Comparison of ENCODE assay signal across 9 cellular contexts in the genomic region with DNA sequence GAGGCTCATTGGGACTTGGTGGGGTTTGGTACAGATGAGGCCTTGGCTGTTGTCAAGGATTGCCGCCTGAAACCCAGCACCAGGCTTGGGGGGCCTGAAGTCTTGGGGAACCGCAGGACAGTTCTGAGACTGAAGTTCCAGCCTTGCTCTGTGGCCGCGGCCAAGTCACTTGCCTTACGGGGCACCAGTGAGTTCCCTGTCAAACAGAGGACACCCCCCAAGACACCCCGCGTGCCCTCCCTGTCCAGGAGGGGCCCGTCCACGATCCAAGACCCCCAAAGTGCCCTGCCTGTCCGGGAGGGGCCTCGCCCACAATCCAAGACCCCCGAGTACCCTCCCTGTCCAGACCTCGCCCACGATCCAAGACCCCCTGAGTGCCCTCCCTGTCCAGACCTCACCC. TPM values are rescaled to one million over a fixed set of nuclear protein-coding genes. Genes with fewer than 3 reads are reported as not detected.
A peak's percentile ranks its signal among the peaks of the same experiment; 100 is the strongest.
DNase-seq lines count a peak whose midpoint lies in the region; ATAC-seq and TF ChIP-seq lines count a peak whose summit lies in the region.
"Had no signal": no experiment of that assay in that cellular context is flagged by ENCODE, and none has a peak within 500 bp of the region (broad histone marks: within the 10 kb centered on the region; RNA-seq: fewer than 3 reads in every experiment).

No MANE protein-coding gene starts in this region.

- DNase-seq in AG09309 (ENCODE audit: low read depth) (no peak), coronary artery (ENCODE audit: low spot score) (no peak), neural crest cell (ENCODE audit: low read depth, low spot score) (no peak), NCI-H2196 (lab: John Stamatoyannopoulos, UW; ENCODE audit: unreplicated experiment) (no peak), middle frontal gyrus (ENCODE audit: extremely low spot score, low spot score) (no peak)
- no peak for DNase-seq in stimulated activated CD4-positive, alpha-beta T cell treated with anti-CD3 and anti-CD28 coated beads, Interleukin-4, amount 100 ng/mL, for 24 hours
- DNase-seq: RPMI8226 had no signal

- H3K4me1 Mint-ChIP-seq in neural crest cell = peaks cover 5% of the 10 kb centered on the region

- no peak for ATAC-seq in HG03108 (IDR thresholded peaks at IDR 0.05; ENCODE audit: unreplicated experiment)

- no peaks in the 10 kb centered on the region for H3K9me3 Mint-ChIP-seq in neural crest cell

- H3K9ac ChIP-seq in KMS-11 = no peak overlapping the region

- no peak overlapping the region for H3K27ac ChIP-seq in KMS-11
- H3K27ac ChIP-seq in coronary artery = peak overlapping the region; percentile 89 to 91

- peaks cover 15% of the 10 kb centered on the region for H3K4me1 ChIP-seq in KMS-11 (ENCODE audit: low read depth, poor library complexity, severe bottlenecking)

- no peaks in the 10 kb centered on the region for H3K27me3 ChIP-seq in KMS-11 (ENCODE audit: insufficient read depth, low read depth)

- H3K27ac Mint-ChIP-seq in neural crest cell (ENCODE audit: unreplicated experiment) = no peak overlapping the region

- H3K4me2 ChIP-seq in KMS-11 = peak overlapping the region; percentile 96; the same call in 1 of the 2 replicates

- H3K36me3 ChIP-seq in KMS-11 (ENCODE audit: insufficient read depth) = no peaks in the 10 kb centered on the region

- H3K79me2 ChIP-seq in KMS-11 (ENCODE audit: insufficient read depth, low read depth) = peaks cover 17% of the 10 kb centered on the region; the same call in 1 of the 2 replicates

- peak overlapping the region; percentile 47 for H3K4me3 Mint-ChIP-seq in neural crest cell

- TF ChIP-seq CTCF in AG09309 (IDR thresholded peaks at IDR 0.05; ENCODE audit: control insufficient read depth, insufficient read depth, low read depth, low read length, missing control alignments) (no peak), KMS-11 (conservative IDR thresholded peaks at IDR 0.05; ENCODE audit: low read depth, low read length) (no peak), coronary artery (IDR thresholded peaks at IDR 0.05) (no peak), neural crest cell (conservative IDR thresholded peaks at IDR 0.05) (no peak)

- H2AFZ ChIP-seq in KMS-11 (ENCODE audit: low read depth) = no peak overlapping the region

- peaks cover 6% of the 10 kb centered on the region; the same call in 1 of the 2 replicates for H4K20me1 ChIP-seq in KMS-11 (ENCODE audit: insufficient read depth)

- no peaks in the 10 kb centered on the region for H3K36me3 Mint-ChIP-seq in neural crest cell (ENCODE audit: low read depth)

- no peaks in the 10 kb centered on the region for H3K27me3 Mint-ChIP-seq in neural crest cell (ENCODE audit: low read depth)

- H3K4me3 ChIP-seq in AG09309 (ENCODE audit: control insufficient read depth, low read depth, low read length) = peak overlapping the region; percentile 98
- H3K4me3 ChIP-seq in KMS-11 (IDR thresholded peaks at IDR 0.05; ENCODE audit: insufficient read depth, low read depth, low read length) = no peak overlapping the region
- H3K4me3 ChIP-seq in coronary artery = peak overlapping the region; percentile 94

RNA-seq across cellular contexts. Expression of gene CDC34, which starts 2.5 kb away (rescaled TPM):
- 106 and 111 TPM in 2 replicates for total RNA-seq in neural crest cell

RNA-seq across cellular contexts. Expression of gene GZMM, which starts 9.8 kb away (rescaled TPM):
- total RNA-seq in neural crest cell = not detected in 2 replicates

RNA-seq across cellular contexts. Expression of gene TPGS1, which starts 26.8 kb away (rescaled TPM):
- total RNA-seq in neural crest cell = 22.3 TPM in 2 replicates

RNA-seq across cellular contexts. Expression of gene MADCAM1, which starts 37.8 kb away (rescaled TPM):
- total RNA-seq in neural crest cell = 0.75 and 1.1 TPM in 2 replicates

RNA-seq across cellular contexts. Expression of gene BSG, which starts 38.3 kb away (rescaled TPM):
- 564 and 613 TPM in 2 replicates for total RNA-seq in neural crest cell
